ENCODE assay signal across 1 cellular context in genomic region chr15:34773916-34774315, GRCh38.
TF ChIP-seq lines count a peak whose summit lies in the region.

No MANE protein-coding gene starts in this region.

TF ChIP-seq in H1, 55 proteins besides CTCF, POLR2A, EP300 and RAD21:
- TF ChIP-seq MAFK (IDR thresholded peaks at IDR 0.05; ENCODE audit: low read depth, low read length) = no peak
- TF ChIP-seq USF2 (IDR thresholded peaks at IDR 0.05; ENCODE audit: low read length) = no peak
- TF ChIP-seq FOSL1 (IDR thresholded peaks at IDR 0.05; ENCODE audit: insufficient read depth, low read depth, low read length) = no peak
- no peak for TF ChIP-seq ASH2L (IDR thresholded peaks at IDR 0.05; ENCODE audit: low read length)
- TF ChIP-seq TEAD4 (IDR thresholded peaks at IDR 0.05; ENCODE audit: low read depth, low read length) = 0 out of 2 replicates have a peak, but pooled peaks have one; percentile 34
